ENCODE assay signal across 8 cellular contexts in the genomic region with DNA sequence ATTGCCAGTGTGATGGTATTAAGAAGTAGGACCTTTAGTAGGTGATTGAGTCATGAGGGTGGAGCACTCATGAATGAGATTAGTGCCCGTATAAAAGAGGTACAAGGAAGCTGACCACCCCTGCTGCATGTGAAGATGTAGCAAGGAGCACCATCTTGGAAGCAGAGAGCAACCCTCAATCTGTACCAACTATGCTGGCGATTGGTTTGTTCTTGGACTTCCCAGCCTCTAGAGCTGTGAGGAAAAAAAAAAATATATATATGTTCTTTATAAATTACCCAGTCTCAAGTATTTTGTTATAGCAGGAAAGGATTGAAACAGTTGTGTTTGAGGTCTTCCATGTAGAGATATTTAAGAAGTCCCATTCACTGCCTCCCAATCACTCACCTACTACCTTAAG.
"Had no signal": no experiment of that assay in that cellular context is flagged by ENCODE, and none has a peak within 500 bp of the region (broad histone marks: within the 10 kb centered on the region; RNA-seq: fewer than 3 reads in every experiment).

No MANE protein-coding gene starts in this region.

- ATAC-seq: GM12878 had no signal

- H3K4me3 ChIP-seq: GM12878 had no signal

- DNase-seq: GDM1, GF-D8 had no signal

- FAIRE-seq: G401.6, GM12878, GM12891, GM12892, GM18507, GM19239 had no signal
